ENCODE assay signal across 1 cellular context in the genomic region with DNA sequence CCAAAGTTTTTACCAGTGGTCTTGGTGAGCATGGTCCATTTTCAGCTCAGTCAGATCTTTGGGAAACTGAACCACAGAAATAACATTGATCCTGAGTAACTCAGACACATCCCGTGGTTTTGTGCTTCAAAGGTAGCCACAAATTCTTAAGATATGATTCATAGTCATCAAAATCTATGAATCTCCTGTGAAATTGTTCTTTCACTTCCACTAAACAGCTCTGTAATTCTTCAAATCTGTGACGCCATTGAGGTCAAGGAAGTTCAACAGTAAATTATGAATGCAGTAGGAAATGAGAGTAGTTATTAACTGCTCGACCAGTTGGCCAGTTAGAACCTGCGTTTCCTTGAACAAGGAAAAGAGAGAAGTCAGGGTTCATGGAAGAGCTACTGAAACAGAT.
A peak's percentile ranks its signal among the peaks of the same experiment; 100 is the strongest.
TF ChIP-seq lines count a peak whose summit lies in the region.

No MANE protein-coding gene starts in this region.

TF ChIP-seq in GM12878, 131 proteins besides CTCF, POLR2A, EP300 and RAD21 (continued from another document and continues in another):
- TF ChIP-seq, protein P1, sequence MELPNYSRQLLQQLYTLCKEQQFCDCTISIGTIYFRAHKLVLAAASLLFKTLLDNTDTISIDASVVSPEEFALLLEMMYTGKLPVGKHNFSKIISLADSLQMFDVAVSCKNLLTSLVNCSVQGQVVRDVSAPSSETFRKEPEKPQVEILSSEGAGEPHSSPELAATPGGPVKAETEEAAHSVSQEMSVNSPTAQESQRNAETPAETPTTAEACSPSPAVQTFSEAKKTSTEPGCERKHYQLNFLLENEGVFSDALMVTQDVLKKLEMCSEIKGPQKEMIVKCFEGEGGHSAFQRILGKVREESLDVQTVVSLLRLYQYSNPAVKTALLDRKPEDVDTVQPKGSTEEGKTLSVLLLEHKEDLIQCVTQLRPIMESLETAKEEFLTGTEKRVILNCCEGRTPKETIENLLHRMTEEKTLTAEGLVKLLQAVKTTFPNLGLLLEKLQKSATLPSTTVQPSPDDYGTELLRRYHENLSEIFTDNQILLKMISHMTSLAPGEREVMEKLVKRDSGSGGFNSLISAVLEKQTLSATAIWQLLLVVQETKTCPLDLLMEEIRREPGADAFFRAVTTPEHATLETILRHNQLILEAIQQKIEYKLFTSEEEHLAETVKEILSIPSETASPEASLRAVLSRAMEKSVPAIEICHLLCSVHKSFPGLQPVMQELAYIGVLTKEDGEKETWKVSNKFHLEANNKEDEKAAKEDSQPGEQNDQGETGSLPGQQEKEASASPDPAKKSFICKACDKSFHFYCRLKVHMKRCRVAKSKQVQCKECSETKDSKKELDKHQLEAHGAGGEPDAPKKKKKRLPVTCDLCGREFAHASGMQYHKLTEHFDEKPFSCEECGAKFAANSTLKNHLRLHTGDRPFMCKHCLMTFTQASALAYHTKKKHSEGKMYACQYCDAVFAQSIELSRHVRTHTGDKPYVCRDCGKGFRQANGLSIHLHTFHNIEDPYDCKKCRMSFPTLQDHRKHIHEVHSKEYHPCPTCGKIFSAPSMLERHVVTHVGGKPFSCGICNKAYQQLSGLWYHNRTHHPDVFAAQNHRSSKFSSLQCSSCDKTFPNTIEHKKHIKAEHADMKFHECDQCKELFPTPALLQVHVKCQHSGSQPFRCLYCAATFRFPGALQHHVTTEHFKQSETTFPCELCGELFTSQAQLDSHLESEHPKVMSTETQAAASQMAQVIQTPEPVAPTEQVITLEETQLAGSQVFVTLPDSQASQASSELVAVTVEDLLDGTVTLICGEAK (IDR thresholded peaks at IDR 0.05; ENCODE audit: borderline replicate concordance) = no peak
- TF ChIP-seq ESRRA (IDR thresholded peaks at IDR 0.05; ENCODE audit: low read length) = no peak
- TF ChIP-seq JUNB (IDR thresholded peaks at IDR 0.05) = peak; percentile 80
- peak; percentile 33 for TF ChIP-seq MEF2B (IDR thresholded peaks at IDR 0.05; ENCODE audit: partially characterized antibody, poor library complexity, severe bottlenecking)
- 0 out of 2 replicates have a peak, but pooled peaks have one; percentile 26 for TF ChIP-seq FOXM1 (IDR thresholded peaks at IDR 0.05; ENCODE audit: low read depth, low read length)
- no peak for TF ChIP-seq ZZZ3 (IDR thresholded peaks at IDR 0.05; ENCODE audit: control insufficient read depth, insufficient read length, low read depth)
- no peak for TF ChIP-seq PAX5 (IDR thresholded peaks at IDR 0.05; ENCODE audit: borderline replicate concordance, low read depth, low read length)
- TF ChIP-seq GABPA (IDR thresholded peaks at IDR 0.05; ENCODE audit: low read depth) = peak; percentile 19; the same call in 1 of the 2 replicates
- TF ChIP-seq, protein P2, sequence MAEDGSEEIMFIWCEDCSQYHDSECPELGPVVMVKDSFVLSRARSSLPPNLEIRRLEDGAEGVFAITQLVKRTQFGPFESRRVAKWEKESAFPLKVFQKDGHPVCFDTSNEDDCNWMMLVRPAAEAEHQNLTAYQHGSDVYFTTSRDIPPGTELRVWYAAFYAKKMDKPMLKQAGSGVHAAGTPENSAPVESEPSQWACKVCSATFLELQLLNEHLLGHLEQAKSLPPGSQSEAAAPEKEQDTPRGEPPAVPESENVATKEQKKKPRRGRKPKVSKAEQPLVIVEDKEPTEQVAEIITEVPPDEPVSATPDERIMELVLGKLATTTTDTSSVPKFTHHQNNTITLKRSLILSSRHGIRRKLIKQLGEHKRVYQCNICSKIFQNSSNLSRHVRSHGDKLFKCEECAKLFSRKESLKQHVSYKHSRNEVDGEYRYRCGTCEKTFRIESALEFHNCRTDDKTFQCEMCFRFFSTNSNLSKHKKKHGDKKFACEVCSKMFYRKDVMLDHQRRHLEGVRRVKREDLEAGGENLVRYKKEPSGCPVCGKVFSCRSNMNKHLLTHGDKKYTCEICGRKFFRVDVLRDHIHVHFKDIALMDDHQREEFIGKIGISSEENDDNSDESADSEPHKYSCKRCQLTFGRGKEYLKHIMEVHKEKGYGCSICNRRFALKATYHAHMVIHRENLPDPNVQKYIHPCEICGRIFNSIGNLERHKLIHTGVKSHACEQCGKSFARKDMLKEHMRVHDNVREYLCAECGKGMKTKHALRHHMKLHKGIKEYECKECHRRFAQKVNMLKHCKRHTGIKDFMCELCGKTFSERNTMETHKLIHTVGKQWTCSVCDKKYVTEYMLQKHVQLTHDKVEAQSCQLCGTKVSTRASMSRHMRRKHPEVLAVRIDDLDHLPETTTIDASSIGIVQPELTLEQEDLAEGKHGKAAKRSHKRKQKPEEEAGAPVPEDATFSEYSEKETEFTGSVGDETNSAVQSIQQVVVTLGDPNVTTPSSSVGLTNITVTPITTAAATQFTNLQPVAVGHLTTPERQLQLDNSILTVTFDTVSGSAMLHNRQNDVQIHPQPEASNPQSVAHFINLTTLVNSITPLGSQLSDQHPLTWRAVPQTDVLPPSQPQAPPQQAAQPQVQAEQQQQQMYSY (CRISPR knock-in tag; IDR thresholded peaks at IDR 0.05) = no peak
- TF ChIP-seq STAT3 (IDR thresholded peaks at IDR 0.05; ENCODE audit: low read depth, low read length) = no peak
- peak; percentile 93 for TF ChIP-seq RUNX3 (IDR thresholded peaks at IDR 0.05; ENCODE audit: low read length)
- TF ChIP-seq MTA3 (IDR thresholded peaks at IDR 0.05; ENCODE audit: borderline replicate concordance, low read length) = no peak
- TF ChIP-seq SP1 (IDR thresholded peaks at IDR 0.05; ENCODE audit: low read depth, low read length) = no peak
- no peak for TF ChIP-seq SMARCA5 (IDR thresholded peaks at IDR 0.05)
- no peak for TF ChIP-seq ZNF207 (IDR thresholded peaks at IDR 0.05; ENCODE audit: borderline replicate concordance)
- TF ChIP-seq EED (IDR thresholded peaks at IDR 0.05; ENCODE audit: low read depth) = peak; percentile 89
- TF ChIP-seq ZNF24 (IDR thresholded peaks at IDR 0.05) = no peak
- no peak for TF ChIP-seq RELA (IDR thresholded peaks at IDR 0.05; ENCODE audit: borderline replicate concordance, partially characterized antibody)
- TF ChIP-seq CREM (IDR thresholded peaks at IDR 0.05; ENCODE audit: low read depth) = peak; percentile 64; the same call in 1 of the 2 replicates
- no peak for TF ChIP-seq RFX5 (IDR thresholded peaks at IDR 0.05; ENCODE audit: low read depth, low read length)
- TF ChIP-seq NR2C2 (IDR thresholded peaks at IDR 0.05; ENCODE audit: borderline replicate concordance, control insufficient read depth, insufficient read length, low read depth) = no peak
- no peak for TF ChIP-seq SMAD1 (IDR thresholded peaks at IDR 0.05; ENCODE audit: low read depth, partially characterized antibody)
- TF ChIP-seq, protein P3, sequence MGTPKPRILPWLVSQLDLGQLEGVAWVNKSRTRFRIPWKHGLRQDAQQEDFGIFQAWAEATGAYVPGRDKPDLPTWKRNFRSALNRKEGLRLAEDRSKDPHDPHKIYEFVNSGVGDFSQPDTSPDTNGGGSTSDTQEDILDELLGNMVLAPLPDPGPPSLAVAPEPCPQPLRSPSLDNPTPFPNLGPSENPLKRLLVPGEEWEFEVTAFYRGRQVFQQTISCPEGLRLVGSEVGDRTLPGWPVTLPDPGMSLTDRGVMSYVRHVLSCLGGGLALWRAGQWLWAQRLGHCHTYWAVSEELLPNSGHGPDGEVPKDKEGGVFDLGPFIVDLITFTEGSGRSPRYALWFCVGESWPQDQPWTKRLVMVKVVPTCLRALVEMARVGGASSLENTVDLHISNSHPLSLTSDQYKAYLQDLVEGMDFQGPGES (IDR thresholded peaks at IDR 0.05) = no peak
- TF ChIP-seq RBBP5 (conservative IDR thresholded peaks at IDR 0.05) = no peak
- no peak for TF ChIP-seq TBL1XR1 (IDR thresholded peaks at IDR 0.05; ENCODE audit: low read depth, low read length)
- no peak for TF ChIP-seq EGR1 (IDR thresholded peaks at IDR 0.05; ENCODE audit: borderline replicate concordance in 1 of 2, low read depth in 2 of 2, low read length in 2 of 2)
- TF ChIP-seq CEBPB (IDR thresholded peaks at IDR 0.05; ENCODE audit: borderline replicate concordance in 1 of 2, low read depth in 2 of 2, low read length in 2 of 2) = 0 out of 4 replicates have a peak, but pooled peaks of 1 of the 2 experiments have one; percentile 27
- no peak for TF ChIP-seq CHD4 (IDR thresholded peaks at IDR 0.05)
- TF ChIP-seq, protein P4, sequence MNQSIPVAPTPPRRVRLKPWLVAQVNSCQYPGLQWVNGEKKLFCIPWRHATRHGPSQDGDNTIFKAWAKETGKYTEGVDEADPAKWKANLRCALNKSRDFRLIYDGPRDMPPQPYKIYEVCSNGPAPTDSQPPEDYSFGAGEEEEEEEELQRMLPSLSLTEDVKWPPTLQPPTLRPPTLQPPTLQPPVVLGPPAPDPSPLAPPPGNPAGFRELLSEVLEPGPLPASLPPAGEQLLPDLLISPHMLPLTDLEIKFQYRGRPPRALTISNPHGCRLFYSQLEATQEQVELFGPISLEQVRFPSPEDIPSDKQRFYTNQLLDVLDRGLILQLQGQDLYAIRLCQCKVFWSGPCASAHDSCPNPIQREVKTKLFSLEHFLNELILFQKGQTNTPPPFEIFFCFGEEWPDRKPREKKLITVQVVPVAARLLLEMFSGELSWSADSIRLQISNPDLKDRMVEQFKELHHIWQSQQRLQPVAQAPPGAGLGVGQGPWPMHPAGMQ (IDR thresholded peaks at IDR 0.05; ENCODE audit: borderline replicate concordance) = no peak
- TF ChIP-seq, protein P5, sequence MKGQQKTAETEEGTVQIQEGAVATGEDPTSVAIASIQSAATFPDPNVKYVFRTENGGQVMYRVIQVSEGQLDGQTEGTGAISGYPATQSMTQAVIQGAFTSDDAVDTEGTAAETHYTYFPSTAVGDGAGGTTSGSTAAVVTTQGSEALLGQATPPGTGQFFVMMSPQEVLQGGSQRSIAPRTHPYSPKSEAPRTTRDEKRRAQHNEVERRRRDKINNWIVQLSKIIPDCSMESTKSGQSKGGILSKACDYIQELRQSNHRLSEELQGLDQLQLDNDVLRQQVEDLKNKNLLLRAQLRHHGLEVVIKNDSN (IDR thresholded peaks at IDR 0.05; ENCODE audit: borderline replicate concordance, extremely low read length, insufficient read depth, low read depth, low read length) = no peak
- no peak for TF ChIP-seq CBX5 (IDR thresholded peaks at IDR 0.05; ENCODE audit: low read depth)
- 0 out of 2 replicates have a peak, but pooled peaks have one; percentile 25 for TF ChIP-seq CBFB (IDR thresholded peaks at IDR 0.05; ENCODE audit: low read depth)
- TF ChIP-seq, protein P6, sequence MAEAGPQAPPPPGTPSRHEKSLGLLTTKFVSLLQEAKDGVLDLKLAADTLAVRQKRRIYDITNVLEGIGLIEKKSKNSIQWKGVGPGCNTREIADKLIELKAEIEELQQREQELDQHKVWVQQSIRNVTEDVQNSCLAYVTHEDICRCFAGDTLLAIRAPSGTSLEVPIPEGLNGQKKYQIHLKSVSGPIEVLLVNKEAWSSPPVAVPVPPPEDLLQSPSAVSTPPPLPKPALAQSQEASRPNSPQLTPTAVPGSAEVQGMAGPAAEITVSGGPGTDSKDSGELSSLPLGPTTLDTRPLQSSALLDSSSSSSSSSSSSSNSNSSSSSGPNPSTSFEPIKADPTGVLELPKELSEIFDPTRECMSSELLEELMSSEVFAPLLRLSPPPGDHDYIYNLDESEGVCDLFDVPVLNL (IDR thresholded peaks at IDR 0.05; ENCODE audit: low read depth, low read length) = no peak
- TF ChIP-seq NFIC (IDR thresholded peaks at IDR 0.05; ENCODE audit: low read depth, low read length) = peak; percentile 72; the same call in 1 of the 2 replicates
- peak; percentile 57; the same call in 1 of the 2 replicates for TF ChIP-seq SPI1 (IDR thresholded peaks at IDR 0.05; ENCODE audit: borderline replicate concordance, insufficient read depth, low read depth, low read length)
- peak; percentile 92 to 94 for TF ChIP-seq IKZF2 (IDR thresholded peaks at IDR 0.05)
- TF ChIP-seq PAX8 (IDR thresholded peaks at IDR 0.05) = no peak
- TF ChIP-seq, protein P7, sequence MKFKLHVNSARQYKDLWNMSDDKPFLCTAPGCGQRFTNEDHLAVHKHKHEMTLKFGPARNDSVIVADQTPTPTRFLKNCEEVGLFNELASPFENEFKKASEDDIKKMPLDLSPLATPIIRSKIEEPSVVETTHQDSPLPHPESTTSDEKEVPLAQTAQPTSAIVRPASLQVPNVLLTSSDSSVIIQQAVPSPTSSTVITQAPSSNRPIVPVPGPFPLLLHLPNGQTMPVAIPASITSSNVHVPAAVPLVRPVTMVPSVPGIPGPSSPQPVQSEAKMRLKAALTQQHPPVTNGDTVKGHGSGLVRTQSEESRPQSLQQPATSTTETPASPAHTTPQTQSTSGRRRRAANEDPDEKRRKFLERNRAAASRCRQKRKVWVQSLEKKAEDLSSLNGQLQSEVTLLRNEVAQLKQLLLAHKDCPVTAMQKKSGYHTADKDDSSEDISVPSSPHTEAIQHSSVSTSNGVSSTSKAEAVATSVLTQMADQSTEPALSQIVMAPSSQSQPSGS (IDR thresholded peaks at IDR 0.05; ENCODE audit: low read length) = peak; percentile 63
- TF ChIP-seq ATF7 (IDR thresholded peaks at IDR 0.05; ENCODE audit: low read depth) = peak; percentile 75
- no peak for TF ChIP-seq HDGF (IDR thresholded peaks at IDR 0.05)
- no peak for TF ChIP-seq SIN3A (IDR thresholded peaks at IDR 0.05; ENCODE audit: low read depth, low read length)
- no peak for TF ChIP-seq MXI1 (IDR thresholded peaks at IDR 0.05; ENCODE audit: low read depth, low read length)
- no peak for TF ChIP-seq SMAD5 (IDR thresholded peaks at IDR 0.05; ENCODE audit: low read depth)
- TF ChIP-seq GATAD2B (conservative IDR thresholded peaks at IDR 0.05; ENCODE audit: low read depth) = 0 out of 2 replicates have a peak, but pooled peaks have one; percentile 28
- TF ChIP-seq CBX3 (IDR thresholded peaks at IDR 0.05; ENCODE audit: borderline replicate concordance, low read depth) = no peak
- no peak for TF ChIP-seq WRNIP1 (IDR thresholded peaks at IDR 0.05; ENCODE audit: borderline replicate concordance, low read depth, low read length)
- TF ChIP-seq BHLHE40 (IDR thresholded peaks at IDR 0.05; ENCODE audit: borderline replicate concordance in 1 of 2, low read depth in 2 of 2, low read length in 1 of 2) = peak in 1 of 2 experiments; percentile 31; a peak in 1 of 4 replicates
- no peak for TF ChIP-seq STAT1 (conservative IDR thresholded peaks at IDR 0.05)
- TF ChIP-seq BRCA1 (IDR thresholded peaks at IDR 0.05; ENCODE audit: low read depth, low read length) = no peak
- TF ChIP-seq, protein P8, sequence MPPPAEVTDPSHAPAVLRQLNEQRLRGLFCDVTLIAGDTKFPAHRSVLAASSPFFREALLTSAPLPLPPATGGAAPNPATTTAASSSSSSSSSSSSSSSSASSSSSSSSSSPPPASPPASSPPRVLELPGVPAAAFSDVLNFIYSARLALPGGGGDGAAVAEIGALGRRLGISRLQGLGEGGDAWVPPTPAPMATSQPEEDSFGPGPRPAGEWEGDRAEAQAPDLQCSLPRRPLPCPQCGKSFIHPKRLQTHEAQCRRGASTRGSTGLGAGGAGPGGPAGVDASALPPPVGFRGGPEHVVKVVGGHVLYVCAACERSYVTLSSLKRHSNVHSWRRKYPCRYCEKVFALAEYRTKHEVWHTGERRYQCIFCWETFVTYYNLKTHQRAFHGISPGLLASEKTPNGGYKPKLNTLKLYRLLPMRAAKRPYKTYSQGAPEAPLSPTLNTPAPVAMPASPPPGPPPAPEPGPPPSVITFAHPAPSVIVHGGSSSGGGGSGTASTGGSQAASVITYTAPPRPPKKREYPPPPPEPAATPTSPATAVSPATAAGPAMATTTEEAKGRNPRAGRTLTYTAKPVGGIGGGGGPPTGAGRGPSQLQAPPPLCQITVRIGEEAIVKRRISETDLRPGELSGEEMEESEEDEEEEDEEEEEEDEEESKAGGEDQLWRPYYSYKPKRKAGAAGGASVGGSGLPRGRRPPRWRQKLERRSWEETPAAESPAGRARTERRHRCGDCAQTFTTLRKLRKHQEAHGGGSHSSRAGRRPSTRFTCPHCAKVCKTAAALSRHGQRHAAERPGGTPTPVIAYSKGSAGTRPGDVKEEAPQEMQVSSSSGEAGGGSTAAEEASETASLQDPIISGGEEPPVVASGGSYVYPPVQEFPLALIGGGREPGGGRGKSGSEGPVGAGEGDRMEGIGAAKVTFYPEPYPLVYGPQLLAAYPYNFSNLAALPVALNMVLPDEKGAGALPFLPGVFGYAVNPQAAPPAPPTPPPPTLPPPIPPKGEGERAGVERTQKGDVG (CRISPR knock-in tag; IDR thresholded peaks at IDR 0.05) = no peak
